In the genomic region with DNA sequence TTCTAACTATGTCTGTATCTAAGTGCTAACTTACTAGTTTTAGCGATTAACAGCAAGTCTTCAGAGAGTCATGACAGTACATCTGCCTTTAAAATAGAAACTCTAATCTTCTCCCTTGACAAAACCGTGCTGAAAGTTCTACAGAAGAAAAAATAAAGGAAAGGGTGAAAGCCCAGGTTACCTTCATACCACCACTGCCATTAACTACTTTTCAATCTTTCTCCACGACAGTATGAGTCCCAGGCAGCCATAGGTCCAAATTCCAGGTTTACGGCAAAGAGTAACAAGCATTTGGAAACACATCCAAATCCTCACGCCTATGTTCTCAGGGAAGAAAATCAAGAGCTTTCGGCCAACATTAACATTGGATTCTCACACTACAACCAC, we compare ENCODE assay signal across 8 cellular contexts. TPM values are rescaled to one million over a fixed set of nuclear protein-coding genes. Genes with fewer than 3 reads are reported as not detected.
DNase-seq lines count a peak whose midpoint lies in the region; ATAC-seq, FAIRE-seq and TF ChIP-seq lines count a peak whose summit lies in the region.

No MANE protein-coding gene starts in this region.

- in situ Hi-C loops in mammary epithelial cell (cut with MboI; ENCODE audit: low sequenced_read_pairs in 2 of 2) = no loop called here

- TSS peak; percentile 72 for BruUV-seq in mammary epithelial cell (replicated peaks; lab: Mats Ljungman, UMichigan)

- WGBS in mammary epithelial cell (ENCODE audit: low coverage, missing lambda C conversion rate) = 26% methylated on average over 6 of the region's 6 CpGs

- H3K4me1 ChIP-seq in HUES48 (ENCODE audit: control insufficient read depth, insufficient read depth, low read length) (peaks cover 30% of the 10 kb centered on the region), mammary epithelial cell (ENCODE audit: insufficient read depth, low read length) (no peaks in the 10 kb centered on the region), muscle layer of colon (ENCODE audit: insufficient read depth, low read length) (no peaks in the 10 kb centered on the region)

- ATAC-seq in HG02973 (IDR thresholded peaks at IDR 0.05; ENCODE audit: unreplicated experiment) (no peak), HG03095 (IDR thresholded peaks at IDR 0.05; ENCODE audit: unreplicated experiment) (no peak), GM18517 (IDR thresholded peaks at IDR 0.05; ENCODE audit: unreplicated experiment) (no peak)

- no peaks in the 10 kb centered on the region for H4K20me1 ChIP-seq in mammary epithelial cell (ENCODE audit: insufficient read depth, low read length)

- DNase-seq in AG04449 (ENCODE audit: low read depth, low spot score) (no peak), mammary epithelial cell (no peak), HTR-8/SVneo (ENCODE audit: insufficient read length, low spot score) (no peak)

- peaks cover 53% of the 10 kb centered on the region for H3K79me2 ChIP-seq in mammary epithelial cell (ENCODE audit: insufficient read depth, low read length)

- POLR2A ChIA-PET in AG04449 (lab: Yijun Ruan, JAX) = no interaction called here

- H3K9me3 ChIP-seq in HUES48 (ENCODE audit: control insufficient read depth, insufficient read depth, low read length) (no peaks in the 10 kb centered on the region), mammary epithelial cell (replicated peaks; ENCODE audit: insufficient read depth, low read length) (peaks cover 2% of the 10 kb centered on the region), muscle layer of colon (ENCODE audit: low read length) (no peaks in the 10 kb centered on the region)

- intact Hi-C loops in mammary epithelial cell (cut with micrococcal nuclease) = loop anchor here (2.0 to 5.0 kb wide), 2 partner anchors 49 to 161 kb away; no protein-coding TSS in a partner anchor

- H3K27me3 ChIP-seq in HUES48 (ENCODE audit: control insufficient read depth, insufficient read depth, low read length) (no peaks in the 10 kb centered on the region), mammary epithelial cell (ENCODE audit: insufficient read depth, low read length) (no peaks in the 10 kb centered on the region), muscle layer of colon (ENCODE audit: control insufficient read depth in 1 of 2, insufficient read depth in 2 of 2, low read length in 2 of 2) (peaks cover 0 to 3% of the 10 kb centered on the region in 2 donors)

- peak overlapping the region; percentile 78 for H3K4me3 ChIP-seq in AG04449 (ENCODE audit: low read depth, low read length)
- peak overlapping the region; percentile 84 for H3K4me3 ChIP-seq in HUES48 (ENCODE audit: low read depth, low read length)
- H3K4me3 ChIP-seq in mammary epithelial cell (replicated peaks in 1 of 3; ENCODE audit: insufficient read depth in 1 of 3, low read depth in 2 of 3, low read length in 3 of 3) = peak overlapping the region; percentile 53 to 76 (median 59)
- H3K4me3 ChIP-seq in muscle layer of colon (ENCODE audit: low read depth in 1 of 2, low read length in 2 of 2) = peak overlapping the region; percentile 74 to 90

- H3K9ac ChIP-seq in HUES48 (ENCODE audit: low read depth, low read length) (peak overlapping the region; percentile 84), mammary epithelial cell (ENCODE audit: insufficient read depth, low read length) (peak overlapping the region; percentile 95), muscle layer of colon (ENCODE audit: low read length) (peak overlapping the region; percentile 82)

- H3K36me3 ChIP-seq in HUES48 (ENCODE audit: control insufficient read depth, insufficient read depth, low read length) (peaks cover 31% of the 10 kb centered on the region), mammary epithelial cell (ENCODE audit: insufficient read depth, low read length) (peaks cover 3% of the 10 kb centered on the region), muscle layer of colon (ENCODE audit: insufficient read depth, low read length) (no peaks in the 10 kb centered on the region)

- peak overlapping the region; percentile 83 for H2AFZ ChIP-seq in mammary epithelial cell (ENCODE audit: low read depth, low read length)

- no peak for FAIRE-seq in HTR-8/SVneo (lab: Jason Lieb, UNC)

- dilution Hi-C loops in mammary epithelial cell (cut with HindIII; ENCODE audit: low sequenced_read_pairs) = no loop called here

- H3K27ac ChIP-seq in HUES48 (ENCODE audit: low read depth, low read length) = peak overlapping the region; percentile 96
- H3K27ac ChIP-seq in mammary epithelial cell (ENCODE audit: insufficient read depth, low read depth, low read length) = peak overlapping the region; percentile 89
- H3K27ac ChIP-seq in muscle layer of colon (ENCODE audit: low read depth, low read length) = peak overlapping the region; percentile 85

- CTCF ChIA-PET in AG04449 (lab: Yijun Ruan, JAX) = interaction anchor here (1.7 kb wide), 1 partner anchor 92 kb away, joined by 4 read pairs; no protein-coding TSS in a partner anchor
- CTCF ChIA-PET in mammary epithelial cell (lab: Charles Lee; ENCODE audit: low non-redundant PET) = no interaction called here

- H3K4me2 ChIP-seq in mammary epithelial cell (ENCODE audit: insufficient read depth, low read depth, low read length) = peak overlapping the region; percentile 56

- TF ChIP-seq CTCF in AG04449 (IDR thresholded peaks at IDR 0.05; ENCODE audit: insufficient read depth, low read length, missing control alignments) (no peak), mammary epithelial cell (conservative IDR thresholded peaks at IDR 0.05 in 1 of 2, IDR thresholded peaks at IDR 0.05 in 1 of 2; ENCODE audit: extremely low read depth in 1 of 2, insufficient read depth in 1 of 2, low read depth in 1 of 2, low read length in 2 of 2) (no peak)

RNA-seq across cellular contexts. Expression of a gene that starts 12.4 kb away (rescaled TPM):
- total RNA-seq in mammary epithelial cell = not detected
- polyA plus RNA-seq in mammary epithelial cell = not detected
- polyA minus RNA-seq in mammary epithelial cell = not detected
